Comparison of ENCODE assay signal across 1 cellular context in genomic region chr6:30396833-30397479, GRCh38.
TF ChIP-seq lines count a peak whose summit lies in the region.

No MANE protein-coding gene starts in this region.

TF ChIP-seq in HepG2, 621 proteins besides CTCF, POLR2A, EP300 and RAD21 (continued from another document and continues in another):
- TF ChIP-seq ATF1 (CRISPR knock-in tag; IDR thresholded peaks at IDR 0.05) (no peak), NR0B2 (CRISPR knock-in tag; IDR thresholded peaks at IDR 0.05) (no peak), MEIS1 (CRISPR knock-in tag; IDR thresholded peaks at IDR 0.05; ENCODE audit: borderline replicate concordance) (no peak), ZBTB7B (CRISPR knock-in tag; IDR thresholded peaks at IDR 0.05) (no peak), NFYC (CRISPR knock-in tag; IDR thresholded peaks at IDR 0.05) (0 out of 2 replicates have a peak, but pooled peaks have one; percentile 5), NR2C2 (CRISPR knock-in tag; IDR thresholded peaks at IDR 0.05; ENCODE audit: borderline replicate concordance) (no peak), THAP7 (CRISPR knock-in tag; IDR thresholded peaks at IDR 0.05) (no peak), JDP2 (CRISPR knock-in tag; IDR thresholded peaks at IDR 0.05; ENCODE audit: borderline replicate concordance) (no peak), USF2 (IDR thresholded peaks at IDR 0.05; ENCODE audit: low read depth, low read length) (no peak), USF2 (CRISPR knock-in tag; IDR thresholded peaks at IDR 0.05; ENCODE audit: borderline replicate concordance) (no peak), ZNF34 (CRISPR knock-in tag; IDR thresholded peaks at IDR 0.05; ENCODE audit: borderline replicate concordance) (no peak), IRX3 (CRISPR knock-in tag; IDR thresholded peaks at IDR 0.05; ENCODE audit: borderline replicate concordance, low read depth) (no peak), ZNF572 (CRISPR knock-in tag; IDR thresholded peaks at IDR 0.05) (no peak), KDM3A (CRISPR knock-in tag; IDR thresholded peaks at IDR 0.05; ENCODE audit: low read depth) (no peak), NR2F1 (CRISPR knock-in tag; IDR thresholded peaks at IDR 0.05) (no peak), ZNF142 (CRISPR knock-in tag; IDR thresholded peaks at IDR 0.05) (no peak), ZNF737 (CRISPR knock-in tag; IDR thresholded peaks at IDR 0.05; ENCODE audit: borderline replicate concordance) (no peak), ZNF790 (CRISPR knock-in tag; IDR thresholded peaks at IDR 0.05; ENCODE audit: borderline replicate concordance) (no peak), ETV5 (CRISPR knock-in tag; IDR thresholded peaks at IDR 0.05; ENCODE audit: borderline replicate concordance) (0 out of 2 replicates have a peak, but pooled peaks have one; percentile 23), EED (CRISPR knock-in tag; IDR thresholded peaks at IDR 0.05) (no peak), YEATS4 (CRISPR knock-in tag; IDR thresholded peaks at IDR 0.05; ENCODE audit: borderline replicate concordance) (no peak), PPARG (CRISPR knock-in tag; conservative IDR thresholded peaks at IDR 0.05) (no peak), ZNF775 (CRISPR knock-in tag; IDR thresholded peaks at IDR 0.05; ENCODE audit: borderline replicate concordance) (no peak), NFKBIZ (CRISPR knock-in tag; IDR thresholded peaks at IDR 0.05) (no peak), ISL2 (CRISPR knock-in tag; IDR thresholded peaks at IDR 0.05) (0 out of 2 replicates have a peak, but pooled peaks have one; percentile 33), REXO4 (CRISPR knock-in tag; IDR thresholded peaks at IDR 0.05; ENCODE audit: borderline replicate concordance) (no peak), AKAP8 (CRISPR knock-in tag; IDR thresholded peaks at IDR 0.05) (no peak), ZNF318 (CRISPR knock-in tag; IDR thresholded peaks at IDR 0.05) (no peak), MEIS2 (CRISPR knock-in tag; IDR thresholded peaks at IDR 0.05) (peak; percentile 32; the same call in 1 of the 2 replicates), HOXA5 (CRISPR knock-in tag; IDR thresholded peaks at IDR 0.05) (0 out of 2 replicates have a peak, but pooled peaks have one; percentile 53), ZFP36L2 (CRISPR knock-in tag; IDR thresholded peaks at IDR 0.05) (no peak), KLF13 (CRISPR knock-in tag; IDR thresholded peaks at IDR 0.05) (no peak), ZC3H4 (CRISPR knock-in tag; IDR thresholded peaks at IDR 0.05; ENCODE audit: borderline replicate concordance) (no peak), TEF (CRISPR knock-in tag; IDR thresholded peaks at IDR 0.05) (no peak), ZFY (CRISPR knock-in tag; IDR thresholded peaks at IDR 0.05) (no peak), ZFAT (CRISPR knock-in tag; conservative IDR thresholded peaks at IDR 0.05) (no peak), ZNF251 (CRISPR knock-in tag; IDR thresholded peaks at IDR 0.05) (no peak), EZH2 (conservative IDR thresholded peaks at IDR 0.05; ENCODE audit: low read depth, low read length) (no peak)
- TF ChIP-seq, protein P1, sequence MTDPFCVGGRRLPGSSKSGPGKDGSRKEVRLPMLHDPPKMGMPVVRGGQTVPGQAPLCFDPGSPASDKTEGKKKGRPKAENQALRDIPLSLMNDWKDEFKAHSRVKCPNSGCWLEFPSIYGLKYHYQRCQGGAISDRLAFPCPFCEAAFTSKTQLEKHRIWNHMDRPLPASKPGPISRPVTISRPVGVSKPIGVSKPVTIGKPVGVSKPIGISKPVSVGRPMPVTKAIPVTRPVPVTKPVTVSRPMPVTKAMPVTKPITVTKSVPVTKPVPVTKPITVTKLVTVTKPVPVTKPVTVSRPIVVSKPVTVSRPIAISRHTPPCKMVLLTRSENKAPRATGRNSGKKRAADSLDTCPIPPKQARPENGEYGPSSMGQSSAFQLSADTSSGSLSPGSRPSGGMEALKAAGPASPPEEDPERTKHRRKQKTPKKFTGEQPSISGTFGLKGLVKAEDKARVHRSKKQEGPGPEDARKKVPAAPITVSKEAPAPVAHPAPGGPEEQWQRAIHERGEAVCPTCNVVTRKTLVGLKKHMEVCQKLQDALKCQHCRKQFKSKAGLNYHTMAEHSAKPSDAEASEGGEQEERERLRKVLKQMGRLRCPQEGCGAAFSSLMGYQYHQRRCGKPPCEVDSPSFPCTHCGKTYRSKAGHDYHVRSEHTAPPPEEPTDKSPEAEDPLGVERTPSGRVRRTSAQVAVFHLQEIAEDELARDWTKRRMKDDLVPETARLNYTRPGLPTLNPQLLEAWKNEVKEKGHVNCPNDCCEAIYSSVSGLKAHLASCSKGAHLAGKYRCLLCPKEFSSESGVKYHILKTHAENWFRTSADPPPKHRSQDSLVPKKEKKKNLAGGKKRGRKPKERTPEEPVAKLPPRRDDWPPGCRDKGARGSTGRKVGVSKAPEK (CRISPR knock-in tag; IDR thresholded peaks at IDR 0.05; ENCODE audit: borderline replicate concordance): no peak
- TF ChIP-seq, protein P2, sequence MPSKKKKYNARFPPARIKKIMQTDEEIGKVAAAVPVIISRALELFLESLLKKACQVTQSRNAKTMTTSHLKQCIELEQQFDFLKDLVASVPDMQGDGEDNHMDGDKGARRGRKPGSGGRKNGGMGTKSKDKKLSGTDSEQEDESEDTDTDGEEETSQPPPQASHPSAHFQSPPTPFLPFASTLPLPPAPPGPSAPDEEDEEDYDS (CRISPR knock-in tag; IDR thresholded peaks at IDR 0.05): no peak
